In genomic region chrX:153727108-153727931, GRCh38 we compare ENCODE assay signal across 6 cellular contexts. TPM values are rescaled to one million over a fixed set of nuclear protein-coding genes. Genes with fewer than 3 reads are reported as not detected.
DNase-seq lines count a peak whose midpoint lies in the region; ATAC-seq, FAIRE-seq and TF ChIP-seq lines count a peak whose summit lies in the region.

No MANE protein-coding gene starts in this region.

- DNase-seq in A549 (ENCODE audit: low read depth in 1 of 2, low spot score in 1 of 2) (no peak), MG63 (peak; percentile 93), dorsolateral prefrontal cortex (peak; percentile 55 to 82 (median 74)), posterior cingulate gyrus (peak; percentile 60 to 95 (median 71)), NCI-H2227 (lab: John Stamatoyannopoulos, UW; ENCODE audit: unreplicated experiment) (no peak)

- no peak for TF ChIP-seq POLR2A in A549 (IDR thresholded peaks at IDR 0.05; ENCODE audit: low read length)

- no peak for TF ChIP-seq CTCF in A549 (IDR thresholded peaks at IDR 0.05)
- no peak for TF ChIP-seq CTCF in dorsolateral prefrontal cortex (IDR thresholded peaks at IDR 0.05 in 54 of 56, conservative IDR thresholded peaks at IDR 0.05 in 2 of 56; ENCODE audit: low read depth in 1 of 56, partially characterized antibody in 56 of 56)

- H3K9me3 ChIP-seq in A549 (no peaks in the 10 kb centered on the region), MG63 (no peaks in the 10 kb centered on the region)

- H3K4me3 ChIP-seq in A549 (no peak overlapping the region), MG63 (peak overlapping the region; percentile 73), dorsolateral prefrontal cortex (peak overlapping the region in 28 of 59 donors; percentile 1 to 43 (median 24))

- peaks cover 28% of the 10 kb centered on the region for H3K36me3 ChIP-seq in MG63

- H3K4me2 ChIP-seq in A549: peak overlapping the region; percentile 37; the same call in 2 of the 3 replicates

- H3K27me3 ChIP-seq in MG63 (no peaks in the 10 kb centered on the region), dorsolateral prefrontal cortex (peaks cover 0 to 59% (median 5%) of the 10 kb centered on the region in 45 donors)

- peaks cover 21% of the 10 kb centered on the region for H3K4me1 ChIP-seq in A549

- CTCF ChIA-PET in A549 (lab: Yijun Ruan, JAX): interaction anchor here (0.9 to 1.5 kb wide), 4 partner anchors 19 to 82 kb away, joined by 3 to 6 read pairs (median 4); partner anchors contain the start of genes PLXNB3 and SRPK3

- FAIRE-seq in A549 (lab: Jason Lieb, UNC): no peak

- POLR2A ChIA-PET in A549 (lab: Yijun Ruan, JAX): no interaction called here

- intact Hi-C loops in dorsolateral prefrontal cortex (cut with DNase I): loop anchor here (5.0 kb wide), 2 partner anchors 35 to 65 kb away; partner anchors contain the start of genes PLXNB3 (in 2 of the 2), IDH3G (in 1 of the 2) and SSR4 (in 1 of the 2)
- intact Hi-C loops in posterior cingulate gyrus (cut with DNase I): no loop called here

- H3K27ac ChIP-seq in A549 (peak overlapping the region; percentile 35 to 84; a peak in 4 of 6 replicates), dorsolateral prefrontal cortex (peak overlapping the region in 56 of 59 donors; percentile 4 to 89 (median 78))

- no peak for TF ChIP-seq RAD21 in A549 (conservative IDR thresholded peaks at IDR 0.05 in 1 of 2, IDR thresholded peaks at IDR 0.05 in 1 of 2)

- ATAC-seq in A549 (no peak), GM19397 (IDR thresholded peaks at IDR 0.05; ENCODE audit: unreplicated experiment) (no peak)

- no peak for TF ChIP-seq EP300 in A549 (IDR thresholded peaks at IDR 0.05)

- WGBS in A549 (ENCODE audit: missing lambda C conversion rate): 87% methylated on average over 10 of the region's 23 CpGs

TF ChIP-seq in A549, 52 proteins besides CTCF, POLR2A, EP300 and RAD21:
- TF ChIP-seq HOXB13 (CRISPR knock-in tag; IDR thresholded peaks at IDR 0.05; ENCODE audit: low read depth): no peak
- TF ChIP-seq BHLHE40 (IDR thresholded peaks at IDR 0.05; ENCODE audit: low read depth, low read length): no peak
- no peak for TF ChIP-seq JUN (IDR thresholded peaks at IDR 0.05)
- no peak for TF ChIP-seq ZSCAN20 (CRISPR knock-in tag; IDR thresholded peaks at IDR 0.05)
- no peak for TF ChIP-seq RFX5 (IDR thresholded peaks at IDR 0.05)
- TF ChIP-seq CBX2 (IDR thresholded peaks at IDR 0.05; ENCODE audit: borderline replicate concordance, low read depth): no peak
- TF ChIP-seq ATOH8 (CRISPR knock-in tag; IDR thresholded peaks at IDR 0.05; ENCODE audit: low read depth): no peak
- TF ChIP-seq HES2 (IDR thresholded peaks at IDR 0.05): no peak
- TF ChIP-seq, protein P1, sequence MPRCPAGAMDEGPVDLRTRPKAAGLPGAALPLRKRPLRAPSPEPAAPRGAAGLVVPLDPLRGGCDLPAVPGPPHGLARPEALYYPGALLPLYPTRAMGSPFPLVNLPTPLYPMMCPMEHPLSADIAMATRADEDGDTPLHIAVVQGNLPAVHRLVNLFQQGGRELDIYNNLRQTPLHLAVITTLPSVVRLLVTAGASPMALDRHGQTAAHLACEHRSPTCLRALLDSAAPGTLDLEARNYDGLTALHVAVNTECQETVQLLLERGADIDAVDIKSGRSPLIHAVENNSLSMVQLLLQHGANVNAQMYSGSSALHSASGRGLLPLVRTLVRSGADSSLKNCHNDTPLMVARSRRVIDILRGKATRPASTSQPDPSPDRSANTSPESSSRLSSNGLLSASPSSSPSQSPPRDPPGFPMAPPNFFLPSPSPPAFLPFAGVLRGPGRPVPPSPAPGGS (IDR thresholded peaks at IDR 0.05): no peak
- TF ChIP-seq MAFK (IDR thresholded peaks at IDR 0.05; ENCODE audit: partially characterized antibody): no peak
- no peak for TF ChIP-seq ESRRA (IDR thresholded peaks at IDR 0.05; ENCODE audit: borderline replicate concordance, low read length)
- no peak for TF ChIP-seq NFE2L2 (conservative IDR thresholded peaks at IDR 0.05; ENCODE audit: low read length)
- TF ChIP-seq CBX8 (IDR thresholded peaks at IDR 0.05): no peak
- TF ChIP-seq FOSL2 (IDR thresholded peaks at IDR 0.05): no peak
- TF ChIP-seq FOSL2 (CRISPR knock-in tag; IDR thresholded peaks at IDR 0.05): no peak
- no peak for TF ChIP-seq PHF8 (IDR thresholded peaks at IDR 0.05; ENCODE audit: borderline replicate concordance, low read depth)
- TF ChIP-seq EHF (CRISPR knock-in tag; IDR thresholded peaks at IDR 0.05): no peak
- no peak for TF ChIP-seq ZC3H11A (IDR thresholded peaks at IDR 0.05)
- TF ChIP-seq FOSB (CRISPR knock-in tag; IDR thresholded peaks at IDR 0.05): no peak
TF ChIP-seq in A549: peak in this region for 0.

RNA-seq across cellular contexts. Expression of gene ABCD1, which starts 2.7 kb away (rescaled TPM):
- polyA plus RNA-seq in A549 (2011; rRNA removed) (1.7 and 1.8 TPM in 2 replicates), A549 (2017; fragmentation: RNase III; extraction: RNeasy Plus Mini Kit Qiagen cat#74134 plus additional on column Dnase treatment) (3.3 to 5.1 TPM (median 3.8 TPM) in 3 replicates)
- polyA plus RNA-seq in A549 (2012; cell fraction: cytosol; rRNA removed): 3.0 and 3.8 TPM in 2 replicates
- 10.0 and 12.8 TPM in 2 replicates for polyA plus RNA-seq in A549 (2012; cell fraction: nucleus; rRNA removed)
- polyA minus RNA-seq in A549 (2011; rRNA and poly(A)+ RNA removed): 2.1 and 4.0 TPM in 2 replicates
- total RNA-seq in MG63 (2014; rRNA removed; shearing (Covaris generic); ENCODE audit: low replicate concordance): 24.3 and 28.8 TPM in 2 replicates
- total RNA-seq in dorsolateral prefrontal cortex: 1 to 10 TPM; 2.4 to 8.3 (median 4.5) TPM

RNA-seq across cellular contexts. Expression of gene BCAP31, which starts 3.1 kb away (rescaled TPM):
- polyA plus RNA-seq in A549 (2011; rRNA removed): 217 and 257 TPM in 2 replicates
- polyA plus RNA-seq in A549 (2012; cell fraction: cytosol; rRNA removed): 205 and 233 TPM in 2 replicates
- 237 and 262 TPM in 2 replicates for polyA plus RNA-seq in A549 (2012; cell fraction: nucleus; rRNA removed)
- 335 to 351 TPM (median 349 TPM) in 3 replicates for polyA plus RNA-seq in A549 (2017; fragmentation: RNase III; extraction: RNeasy Plus Mini Kit Qiagen cat#74134 plus additional on column Dnase treatment)
- 175 and 185 TPM in 2 replicates for polyA minus RNA-seq in A549 (2011; rRNA and poly(A)+ RNA removed)
- 311 and 346 TPM in 2 replicates for total RNA-seq in MG63 (2014; rRNA removed; shearing (Covaris generic); ENCODE audit: low replicate concordance)
- total RNA-seq in dorsolateral prefrontal cortex: 100 to 1,000 TPM; 115 to 220 (median 178) TPM

RNA-seq across cellular contexts. Expression of gene PLXNB3, which starts 36.7 kb away (rescaled TPM):
- polyA plus RNA-seq in A549 (2011; rRNA removed) (1.1 and 1.2 TPM in 2 replicates), A549 (2017; fragmentation: RNase III; extraction: RNeasy Plus Mini Kit Qiagen cat#74134 plus additional on column Dnase treatment) (2.5 to 3.9 TPM (median 3.1 TPM) in 3 replicates)
- polyA plus RNA-seq in A549 (2012; cell fraction: cytosol; rRNA removed): 4.1 and 5.5 TPM in 2 replicates
- polyA plus RNA-seq in A549 (2012; cell fraction: nucleus; rRNA removed): 16.1 and 22.5 TPM in 2 replicates
- polyA minus RNA-seq in A549 (2011; rRNA and poly(A)+ RNA removed): 2.0 and 3.2 TPM in 2 replicates
- total RNA-seq in MG63 (2014; rRNA removed; shearing (Covaris generic); ENCODE audit: low replicate concordance): 7.5 and 7.6 TPM in 2 replicates
- total RNA-seq in dorsolateral prefrontal cortex: 100 to 1,000 TPM in 98 of 120 experiments, 10 to 100 TPM in 22; 22.2 to 541 (median 140) TPM

RNA-seq across cellular contexts. Expression of gene SLC6A8, which starts 39.6 kb away (rescaled TPM):
- polyA plus RNA-seq in A549 (2011; rRNA removed) (2.0 and 3.4 TPM in 2 replicates), A549 (2017; fragmentation: RNase III; extraction: RNeasy Plus Mini Kit Qiagen cat#74134 plus additional on column Dnase treatment) (5.7 to 6.9 TPM (median 6.1 TPM) in 3 replicates)
- polyA plus RNA-seq in A549 (2012; cell fraction: cytosol; rRNA removed): 4.2 and 7.4 TPM in 2 replicates
- polyA plus RNA-seq in A549 (2012; cell fraction: nucleus; rRNA removed): 10.2 and 14.9 TPM in 2 replicates
- polyA minus RNA-seq in A549 (2011; rRNA and poly(A)+ RNA removed): 8.6 and 9.8 TPM in 2 replicates
- total RNA-seq in MG63 (2014; rRNA removed; shearing (Covaris generic); ENCODE audit: low replicate concordance): 12.8 and 24.8 TPM in 2 replicates
- 100 to 1,000 TPM in 116 of 120 experiments, 10 to 100 TPM in 4; 86.4 to 357 (median 144) TPM for total RNA-seq in dorsolateral prefrontal cortex

RNA-seq across cellular contexts. Expression of gene SRPK3, which starts 53.5 kb away (rescaled TPM):
- polyA plus RNA-seq in A549 (2011; rRNA removed) (not detected in 2 replicates), A549 (2017; fragmentation: RNase III; extraction: RNeasy Plus Mini Kit Qiagen cat#74134 plus additional on column Dnase treatment) (0.03 to 0.08 TPM (median 0.05 TPM) in 3 replicates)
- 0.04 and 0.08 TPM in 2 replicates for polyA plus RNA-seq in A549 (2012; cell fraction: cytosol; rRNA removed)
- 0.17 and 0.35 TPM in 2 replicates for polyA plus RNA-seq in A549 (2012; cell fraction: nucleus; rRNA removed)
- not detected in 2 replicates for polyA minus RNA-seq in A549 (2011; rRNA and poly(A)+ RNA removed)
- total RNA-seq in MG63 (2014; rRNA removed; shearing (Covaris generic); ENCODE audit: low replicate concordance): not detected in 2 replicates
- 10 to 100 TPM in 19 of 120 experiments, 1 to 10 TPM in 101; 1.8 to 14.2 (median 6.3) TPM for total RNA-seq in dorsolateral prefrontal cortex

Comparison
In these comparisons a context has a peak if more than half of its experiments do, and no peak if none do; other contexts are left out.
1. DNase-seq: peak in MG63 (single experiment), dorsolateral prefrontal cortex (10 of 10) and posterior cingulate gyrus (10 of 10); none in A549 (0 of 2) and NCI-H2227 (single experiment).